18 cellular contexts compared by ENCODE assay signal in the genomic region with DNA sequence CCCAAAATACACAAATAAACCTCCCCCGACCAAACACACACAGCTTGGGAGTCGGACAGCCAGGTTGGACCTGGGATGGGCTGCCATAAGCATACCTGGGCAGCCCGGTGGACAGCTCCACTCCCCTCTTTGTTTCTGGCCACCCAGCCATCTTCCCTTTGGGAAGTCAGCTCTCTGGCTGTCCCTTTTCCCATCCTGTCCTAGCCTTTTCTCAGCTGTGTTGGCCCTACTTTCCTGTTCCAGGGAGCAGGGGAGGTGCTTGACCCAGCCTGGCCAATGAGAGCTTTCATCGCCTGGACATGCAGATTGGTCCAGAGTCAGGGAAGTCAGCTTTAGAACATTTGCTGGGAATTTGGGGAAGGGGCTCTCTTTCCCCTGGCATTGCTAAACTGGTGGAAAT.
DNase-seq lines count a peak whose midpoint lies in the region; ATAC-seq, FAIRE-seq and TF ChIP-seq lines count a peak whose summit lies in the region.
"Had no signal": no experiment of that assay in that cellular context is flagged by ENCODE, and none has a peak within 500 bp of the region (broad histone marks: within the 10 kb centered on the region; RNA-seq: fewer than 3 reads in every experiment).

No MANE protein-coding gene starts in this region.

- H3K9me3 Mint-ChIP-seq in astrocyte (ENCODE audit: unreplicated experiment) (peaks cover under 1% of the 10 kb centered on the region), glutamatergic neuron (ENCODE audit: unreplicated experiment) (peaks cover 6% of the 10 kb centered on the region)
- H3K9me3 Mint-ChIP-seq: CD4-positive, alpha-beta memory T cell had no signal

- H3K27ac ChIP-seq in astrocyte (ENCODE audit: low read depth, low read length) (no peak overlapping the region), neural cell (ENCODE audit: low read length) (peak overlapping the region; percentile 71), upper lobe of right lung (no peak overlapping the region)
- H3K27ac ChIP-seq: BLaER1, SJCRH30 had no signal

- H3K27me3 Mint-ChIP-seq in astrocyte (ENCODE audit: low read depth, unreplicated experiment) (peaks cover 25% of the 10 kb centered on the region), glutamatergic neuron (ENCODE audit: unreplicated experiment) (peaks cover 17% of the 10 kb centered on the region)

- intact Hi-C loops in upper lobe of right lung (cut with DNase I), result no loop called here

- no peaks in the 10 kb centered on the region for H3K9me3 ChIP-seq in astrocyte (ENCODE audit: insufficient read depth, low read depth, low read length)
- no peaks in the 10 kb centered on the region for H3K9me3 ChIP-seq in neural cell (ENCODE audit: low read length)
- no peaks in the 10 kb centered on the region for H3K9me3 ChIP-seq in upper lobe of right lung
- H3K9me3 ChIP-seq: BLaER1, SJCRH30 had no signal

- no peak overlapping the region for H3K9ac ChIP-seq in astrocyte (ENCODE audit: low read length)
- peak overlapping the region; percentile 50 for H3K9ac ChIP-seq in neural cell (ENCODE audit: low read length)
- H3K9ac ChIP-seq: BLaER1 had no signal

- no peak for TF ChIP-seq RAD21 in neural cell (conservative IDR thresholded peaks at IDR 0.05)

- H3K4me3 ChIP-seq in astrocyte (ENCODE audit: insufficient read depth, low read depth, low read length), result no peak overlapping the region
- H3K4me3 ChIP-seq in neural cell (ENCODE audit: low read length), result no peak overlapping the region
- no peak overlapping the region for H3K4me3 ChIP-seq in upper lobe of right lung
- H3K4me3 ChIP-seq: BLaER1, GM12878, SJCRH30 had no signal

- no peaks in the 10 kb centered on the region for H3K79me2 ChIP-seq in astrocyte (ENCODE audit: insufficient read depth, low read length)
- H3K79me2 ChIP-seq in neural cell (replicated peaks; ENCODE audit: insufficient read depth, low read length), result no peaks in the 10 kb centered on the region

- no peak overlapping the region for H2AFZ ChIP-seq in astrocyte (ENCODE audit: low read depth, low read length)
- H2AFZ ChIP-seq in neural cell (ENCODE audit: low read depth, low read length), result no peak overlapping the region

- no peak for TF ChIP-seq CTCF in astrocyte (IDR thresholded peaks at IDR 0.05; ENCODE audit: insufficient read depth, low read depth, low read length)
- TF ChIP-seq CTCF in glutamatergic neuron (IDR thresholded peaks at IDR 0.05; ENCODE audit: partially characterized antibody, unreplicated experiment), result no peak
- TF ChIP-seq CTCF in neural cell (IDR thresholded peaks at IDR 0.05; ENCODE audit: poor library complexity, severe bottlenecking), result no peak
- no peak for TF ChIP-seq CTCF in upper lobe of right lung (IDR thresholded peaks at IDR 0.05)

- H3K4me1 Mint-ChIP-seq in astrocyte (ENCODE audit: low read depth, unreplicated experiment), result peaks cover 39% of the 10 kb centered on the region
- H3K4me1 Mint-ChIP-seq in glutamatergic neuron (ENCODE audit: low read depth, unreplicated experiment), result peaks cover 14% of the 10 kb centered on the region
- H3K4me1 Mint-ChIP-seq: CD4-positive, alpha-beta memory T cell had no signal

- H3K4me2 ChIP-seq in astrocyte (ENCODE audit: low read length) (no peak overlapping the region), neural cell (ENCODE audit: low read length) (no peak overlapping the region)
- H3K4me2 ChIP-seq: BLaER1 had no signal

- H3K4me1 ChIP-seq in astrocyte (ENCODE audit: insufficient read depth, low read length), result peaks cover 39% of the 10 kb centered on the region
- no peaks in the 10 kb centered on the region for H3K4me1 ChIP-seq in upper lobe of right lung
- H3K4me1 ChIP-seq: BLaER1, SJCRH30 had no signal

- H3K27ac Mint-ChIP-seq in astrocyte (ENCODE audit: unreplicated experiment), result peak overlapping the region; percentile 53
- H3K27ac Mint-ChIP-seq in glutamatergic neuron (ENCODE audit: unreplicated experiment), result peak overlapping the region; percentile 17
- H3K27ac Mint-ChIP-seq: CD4-positive, alpha-beta memory T cell had no signal

- FAIRE-seq in astrocyte (lab: Jason Lieb, UNC), result no peak
- FAIRE-seq: GM12878, H54, HTR-8/SVneo had no signal

- ATAC-seq in upper lobe of right lung (no peak), HG03432 (IDR thresholded peaks at IDR 0.05; ENCODE audit: unreplicated experiment) (no peak), GM19023 (IDR thresholded peaks at IDR 0.05; ENCODE audit: unreplicated experiment) (no peak)
- ATAC-seq: GM12878, PC-3 had no signal

- no peaks in the 10 kb centered on the region for H3F3A ChIP-seq in neural cell (ENCODE audit: insufficient read depth, low read length, poor library complexity, severe bottlenecking)

- H3K36me3 Mint-ChIP-seq in astrocyte (ENCODE audit: low read depth, unreplicated experiment), result no peaks in the 10 kb centered on the region
- peaks cover 5% of the 10 kb centered on the region for H3K36me3 Mint-ChIP-seq in glutamatergic neuron (ENCODE audit: unreplicated experiment)
- H3K36me3 Mint-ChIP-seq: CD4-positive, alpha-beta memory T cell had no signal

- DNase-seq in astrocyte (ENCODE audit: low read depth) (no peak), glutamatergic neuron (no peak), upper lobe of right lung (peak; percentile 34), dermis blood vessel endothelial cell (no peak)
- DNase-seq: CD4-positive, alpha-beta memory T cell; IMR-90; NCI-H187; NCI-H2107; NCI-H524 treated with DMSO at 0.1 percent for 48 hours; PC-3; SJCRH30 had no signal

- peaks cover 3% of the 10 kb centered on the region for H4K20me1 ChIP-seq in astrocyte (ENCODE audit: insufficient read depth, low read length)
- no peaks in the 10 kb centered on the region for H4K20me1 ChIP-seq in neural cell (ENCODE audit: insufficient read depth)
- H4K20me1 ChIP-seq: BLaER1 had no signal

- TF ChIP-seq EP300 in neural cell (conservative IDR thresholded peaks at IDR 0.05; ENCODE audit: poor library complexity, severe bottlenecking), result no peak

- H3K9me2 ChIP-seq in neural cell (ENCODE audit: insufficient read depth, low read length), result no peaks in the 10 kb centered on the region

- no peak overlapping the region for H3K4me3 Mint-ChIP-seq in astrocyte (ENCODE audit: unreplicated experiment)
- peak overlapping the region; percentile 38 for H3K4me3 Mint-ChIP-seq in glutamatergic neuron (ENCODE audit: unreplicated experiment)
- H3K4me3 Mint-ChIP-seq: CD4-positive, alpha-beta memory T cell had no signal

- H3K36me3 ChIP-seq in astrocyte (ENCODE audit: insufficient read depth, low read length) (no peaks in the 10 kb centered on the region), neural cell (ENCODE audit: insufficient read depth, low read length) (no peaks in the 10 kb centered on the region), upper lobe of right lung (no peaks in the 10 kb centered on the region)
- H3K36me3 ChIP-seq: BLaER1, SJCRH30 had no signal

- no peaks in the 10 kb centered on the region for H3K27me3 ChIP-seq in astrocyte (ENCODE audit: insufficient read depth, low read length)
- peaks cover 33% of the 10 kb centered on the region for H3K27me3 ChIP-seq in neural cell (ENCODE audit: insufficient read depth, low read depth, low read length)
- H3K27me3 ChIP-seq in upper lobe of right lung, result no peaks in the 10 kb centered on the region
- H3K27me3 ChIP-seq: BLaER1, SJCRH30 had no signal

TF ChIP-seq in neural cell, 6 proteins besides CTCF, POLR2A, EP300 and RAD21:
- TF ChIP-seq SMC3 (conservative IDR thresholded peaks at IDR 0.05; ENCODE audit: poor library complexity), result no peak
- TF ChIP-seq MXI1 (conservative IDR thresholded peaks at IDR 0.05; ENCODE audit: poor library complexity, severe bottlenecking), result no peak
- TF ChIP-seq REST (IDR thresholded peaks at IDR 0.05; ENCODE audit: borderline replicate concordance), result no peak
- no peak for TF ChIP-seq EZH2 (IDR thresholded peaks at IDR 0.05; ENCODE audit: borderline replicate concordance, insufficient read depth, low read length, poor library complexity, severe bottlenecking)
- TF ChIP-seq POLR2AphosphoS5 (IDR thresholded peaks at IDR 0.05), result no peak
- no peak for TF ChIP-seq TAF1 (IDR thresholded peaks at IDR 0.05; ENCODE audit: low read depth)
